Comparison of ENCODE assay signal across 8 cellular contexts in genomic region chr7:37833107-37833817, GRCh38. TPM values are rescaled to one million over a fixed set of nuclear protein-coding genes. Genes with fewer than 3 reads are reported as not detected.
A peak's percentile ranks its signal among the peaks of the same experiment; 100 is the strongest.
DNase-seq lines count a peak whose midpoint lies in the region; ATAC-seq and TF ChIP-seq lines count a peak whose summit lies in the region.

No MANE protein-coding gene starts in this region.

- 39% methylated on average over 21 of the region's 21 CpGs for WGBS in hepatocyte (ENCODE audit: low lambda C conversion rate, missing lambda C conversion rate)

- H3K4me1 ChIP-seq in Karpas-422 (ENCODE audit: low read length): peaks cover 4% of the 10 kb centered on the region; the same call in 1 of the 2 replicates
- H3K4me1 ChIP-seq in hepatocyte (ENCODE audit: insufficient read depth): no peaks in the 10 kb centered on the region

- H3K79me2 ChIP-seq in Karpas-422 (ENCODE audit: low read length) (no peaks in the 10 kb centered on the region), hepatocyte (no peaks in the 10 kb centered on the region)

- peak overlapping the region; percentile 68 for H3K4me2 ChIP-seq in Karpas-422 (ENCODE audit: low read depth, low read length, poor library complexity, severe bottlenecking)
- H3K4me2 ChIP-seq in hepatocyte: peak overlapping the region; percentile 77

- in situ Hi-C loops in astrocyte of the cerebellum (cut with HindIII; ENCODE audit: low sequenced_read_pairs): no loop called here

- ATAC-seq in HG02870 (IDR thresholded peaks at IDR 0.05; ENCODE audit: unreplicated experiment) (no peak), GM21526 (IDR thresholded peaks at IDR 0.05; ENCODE audit: low FRiP score, unreplicated experiment) (no peak)

- H2AFZ ChIP-seq in Karpas-422 (ENCODE audit: low read length): peak overlapping the region; percentile 80; the same call in 1 of the 2 replicates
- peak overlapping the region; percentile 62 for H2AFZ ChIP-seq in hepatocyte

- no peaks in the 10 kb centered on the region for H3K9me3 ChIP-seq in Karpas-422 (ENCODE audit: low read length)
- H3K9me3 ChIP-seq in SK-N-MC (ENCODE audit: low read depth, low read length): no peaks in the 10 kb centered on the region
- no peaks in the 10 kb centered on the region for H3K9me3 ChIP-seq in hepatocyte (ENCODE audit: low read depth)

- no peak overlapping the region for H3K27ac ChIP-seq in Karpas-422 (ENCODE audit: low read length)
- H3K27ac ChIP-seq in SK-N-MC: no peak overlapping the region
- H3K27ac ChIP-seq in hepatocyte: no peak overlapping the region

- H3K36me3 ChIP-seq in Karpas-422 (ENCODE audit: insufficient read depth, low read length) (no peaks in the 10 kb centered on the region), SK-N-MC (ENCODE audit: insufficient read depth, low read length) (no peaks in the 10 kb centered on the region), hepatocyte (replicated peaks; ENCODE audit: insufficient read depth, low read depth) (no peaks in the 10 kb centered on the region)

- DNase-seq in ELF-1 (ENCODE audit: low read depth, low spot score): peak; percentile 8
- DNase-seq in Karpas-422: peak; percentile 80
- peak; percentile 10 for DNase-seq in SK-N-MC (ENCODE audit: low read depth, low spot score)
- DNase-seq in astrocyte of the cerebellum (ENCODE audit: low read depth): peak; percentile 28
- DNase-seq in hepatocyte (ENCODE audit: low spot score): peak; percentile 77
- peak; percentile 55 for DNase-seq in retina

- H4K20me1 ChIP-seq in Karpas-422 (ENCODE audit: insufficient read depth, low read depth, low read length) (no peaks in the 10 kb centered on the region), hepatocyte (ENCODE audit: insufficient read depth, poor library complexity, severe bottlenecking) (no peaks in the 10 kb centered on the region)

- H3K9ac ChIP-seq in Karpas-422 (ENCODE audit: low read length) (peak overlapping the region; percentile 46; the same call in 1 of the 2 replicates), SK-N-MC (ENCODE audit: insufficient read length) (no peak overlapping the region)

- H3K4me3 ChIP-seq in Karpas-422 (ENCODE audit: low read length) (peak overlapping the region; percentile 56; the same call in 1 of the 2 replicates), SK-N-MC (peak overlapping the region; percentile 74), astrocyte of the cerebellum (ENCODE audit: low read depth, low read length) (peak overlapping the region; percentile 5), hepatocyte (no peak overlapping the region)

- H3K9me2 ChIP-seq in Karpas-422 (replicated peaks; ENCODE audit: insufficient read depth, low read length) (no peaks in the 10 kb centered on the region), hepatocyte (replicated peaks; ENCODE audit: insufficient read depth) (no peaks in the 10 kb centered on the region)

- no peaks in the 10 kb centered on the region for H3K27me3 ChIP-seq in Karpas-422 (ENCODE audit: low read length)
- no peaks in the 10 kb centered on the region for H3K27me3 ChIP-seq in hepatocyte

- TF ChIP-seq CTCF in astrocyte of the cerebellum (IDR thresholded peaks at IDR 0.05; ENCODE audit: low read depth, low read length, missing control alignments) (peak; percentile 66), hepatocyte (IDR thresholded peaks at IDR 0.05; ENCODE audit: poor library complexity) (peak; percentile 88)

RNA-seq across cellular contexts. Expression of gene NME8, which starts 15.1 kb away (rescaled TPM):
- not detected in 2 replicates for total RNA-seq in Karpas-422 (2014; rRNA removed; shearing (Covaris generic); ENCODE audit: low replicate concordance)
- not detected in 2 replicates for total RNA-seq in hepatocyte
- polyA plus RNA-seq in hepatocyte: 0.23 TPM in 1 of 2 replicates, not detected in the other

Comparison
In these comparisons a context has a peak if more than half of its experiments do, and no peak if none do; other contexts are left out.
1. DNase-seq: peak in every context shown above with its lines; median percentile 80 in Karpas-422; 77 in hepatocyte; 55 in retina; 28 in astrocyte of the cerebellum; 10 in SK-N-MC; 8 in ELF-1.